8 cellular contexts compared by ENCODE assay signal in genomic region chr17:29390856-29391631, GRCh38. TPM values are rescaled to one million over a fixed set of nuclear protein-coding genes. Genes with fewer than 3 reads are reported as not detected.
DNase-seq lines count a peak whose midpoint lies in the region; ATAC-seq and TF ChIP-seq lines count a peak whose summit lies in the region.

No MANE protein-coding gene starts in this region.

- H3K27me3 Mint-ChIP-seq in GM23338 (ENCODE audit: insufficient read depth, low read depth, poor library complexity) (peaks cover 8% of the 10 kb centered on the region), osteocyte (ENCODE audit: unreplicated experiment) (no peaks in the 10 kb centered on the region)
- no peaks in the 10 kb centered on the region for H3K27me3 Mint-ChIP-seq in activated T-helper 2 cell treated with anti-CD3 and anti-CD28 coated beads, Interferon-gamma antibody, Interleukin-2, Interleukin-4, amounts not matched to agents 10 μg/mL and 5 μg/mL and 100 μg/mL, durations not matched to agents 14 hours and 24 hours and 36 hours (ENCODE audit: low read depth)

- ATAC-seq in GM23338 (peak; percentile 74), Right ventricle myocardium superior (ENCODE audit: poor library complexity) (peak; percentile 33), HG03196 (IDR thresholded peaks at IDR 0.05; ENCODE audit: unreplicated experiment) (no peak)

- H3K79me2 ChIP-seq in GM23338 (replicated peaks; ENCODE audit: insufficient read depth), result peaks cover 53% of the 10 kb centered on the region

- DNase-seq in DMS114 treated with DMSO at 0.1 percent for 48 hours (lab: John Stamatoyannopoulos, UW; ENCODE audit: unreplicated experiment) (peak; percentile 43), GM23338 (ENCODE audit: low spot score) (peak; percentile 64), NCI-H526 treated with DMSO at 0.1 percent for 48 hours (lab: John Stamatoyannopoulos, UW) (peak; percentile 67), Right ventricle myocardium superior (no peak), osteocyte (ENCODE audit: extremely low spot score, unreplicated experiment) (no peak), NCI-H2107 (lab: John Stamatoyannopoulos, UW) (no peak)
- peak; percentile 10 for DNase-seq in activated T-helper 2 cell treated with anti-CD3 and anti-CD28 coated beads, Interferon-gamma antibody, Interleukin-2, Interleukin-4, amounts not matched to agents 10 μg/mL and 5 μg/mL and 100 μg/mL, durations not matched to agents 14 hours and 24 hours and 36 hours (ENCODE audit: low spot score)

- H3K27ac Mint-ChIP-seq in GM23338 (peak overlapping the region; percentile 48), osteocyte (ENCODE audit: unreplicated experiment) (peak overlapping the region; percentile 89)
- peak overlapping the region; percentile 89 for H3K27ac Mint-ChIP-seq in activated T-helper 2 cell treated with anti-CD3 and anti-CD28 coated beads, Interferon-gamma antibody, Interleukin-2, Interleukin-4, amounts not matched to agents 10 μg/mL and 5 μg/mL and 100 μg/mL, durations not matched to agents 14 hours and 24 hours and 36 hours

- no peaks in the 10 kb centered on the region for H3K27me3 ChIP-seq in GM23338 (ENCODE audit: insufficient read depth)

- TF ChIP-seq CTCF in GM23338 (conservative IDR thresholded peaks at IDR 0.05; ENCODE audit: low read depth in 2 of 2), result no peak
- no peak for TF ChIP-seq CTCF in osteocyte (IDR thresholded peaks at IDR 0.05)

- intact Hi-C loops in activated T-helper 2 cell treated with anti-CD3 and anti-CD28 coated beads, Interferon-gamma antibody, Interleukin-2, Interleukin-4, amounts not matched to agents 10 μg/mL and 5 μg/mL and 100 μg/mL, durations not matched to agents 14 hours and 24 hours and 36 hours (cut with micrococcal nuclease), result loop anchor here (5.0 kb wide), 2 partner anchors 99 to 176 kb away; partner anchors contain the start of genes ABHD15, NUFIP2 and TP53I13
- intact Hi-C loops in Right ventricle myocardium superior (cut with DNase I), result no loop called here

- peak overlapping the region; percentile 96 for H3K4me3 Mint-ChIP-seq in GM23338
- peak overlapping the region; percentile 96 for H3K4me3 Mint-ChIP-seq in activated T-helper 2 cell treated with anti-CD3 and anti-CD28 coated beads, Interferon-gamma antibody, Interleukin-2, Interleukin-4, amounts not matched to agents 10 μg/mL and 5 μg/mL and 100 μg/mL, durations not matched to agents 14 hours and 24 hours and 36 hours (ENCODE audit: low read depth)
- peak overlapping the region; percentile 95 for H3K4me3 Mint-ChIP-seq in osteocyte (ENCODE audit: unreplicated experiment)

- H3K4me1 Mint-ChIP-seq in GM23338, result peaks cover 22% of the 10 kb centered on the region
- peaks cover 28% of the 10 kb centered on the region for H3K4me1 Mint-ChIP-seq in activated T-helper 2 cell treated with anti-CD3 and anti-CD28 coated beads, Interferon-gamma antibody, Interleukin-2, Interleukin-4, amounts not matched to agents 10 μg/mL and 5 μg/mL and 100 μg/mL, durations not matched to agents 14 hours and 24 hours and 36 hours (ENCODE audit: low read depth)
- peaks cover 40% of the 10 kb centered on the region for H3K4me1 Mint-ChIP-seq in osteocyte (ENCODE audit: unreplicated experiment)

- peaks cover 17% of the 10 kb centered on the region for H4K20me1 ChIP-seq in GM23338 (replicated peaks; ENCODE audit: insufficient read depth)

- no peaks in the 10 kb centered on the region for H3K36me3 ChIP-seq in GM23338 (ENCODE audit: insufficient read depth)

- H3K9me3 Mint-ChIP-seq in GM23338 (no peaks in the 10 kb centered on the region; the same call in 2 of the 3 replicates), osteocyte (ENCODE audit: unreplicated experiment) (no peaks in the 10 kb centered on the region)
- no peaks in the 10 kb centered on the region for H3K9me3 Mint-ChIP-seq in activated T-helper 2 cell treated with anti-CD3 and anti-CD28 coated beads, Interferon-gamma antibody, Interleukin-2, Interleukin-4, amounts not matched to agents 10 μg/mL and 5 μg/mL and 100 μg/mL, durations not matched to agents 14 hours and 24 hours and 36 hours

- no peaks in the 10 kb centered on the region for H3K9me2 ChIP-seq in GM23338 (ENCODE audit: insufficient read depth)

- H3F3A ChIP-seq in GM23338 (replicated peaks; ENCODE audit: low read depth), result no peaks in the 10 kb centered on the region

- peak overlapping the region; percentile 94 for H3K4me2 ChIP-seq in GM23338

- H2AFZ ChIP-seq in GM23338, result no peak overlapping the region

- peak overlapping the region; percentile 88 for H3K27ac ChIP-seq in GM23338 (ENCODE audit: low read depth)

- H3K4me3 ChIP-seq in GM23338, result peak overlapping the region; percentile 89

- H3K36me3 Mint-ChIP-seq in GM23338 (ENCODE audit: low read depth), result peaks cover 6% of the 10 kb centered on the region; the same call in 2 of the 3 replicates
- H3K36me3 Mint-ChIP-seq in activated T-helper 2 cell treated with anti-CD3 and anti-CD28 coated beads, Interferon-gamma antibody, Interleukin-2, Interleukin-4, amounts not matched to agents 10 μg/mL and 5 μg/mL and 100 μg/mL, durations not matched to agents 14 hours and 24 hours and 36 hours (ENCODE audit: low read depth), result peaks cover 22% of the 10 kb centered on the region
- peaks cover 5% of the 10 kb centered on the region for H3K36me3 Mint-ChIP-seq in osteocyte (ENCODE audit: unreplicated experiment)

- peaks cover 14% of the 10 kb centered on the region for H3K4me1 ChIP-seq in GM23338 (ENCODE audit: insufficient read depth)

TF ChIP-seq in GM23338, 12 proteins besides CTCF, POLR2A, EP300 and RAD21:
- TF ChIP-seq POLR2AphosphoS5 (IDR thresholded peaks at IDR 0.05; ENCODE audit: low read depth), result peak; percentile 60
- no peak for TF ChIP-seq ZNF331 (CRISPR knock-in tag; IDR thresholded peaks at IDR 0.05; ENCODE audit: low read depth)
- TF ChIP-seq STAT1 (IDR thresholded peaks at IDR 0.05; ENCODE audit: unreplicated experiment), result no peak
- TF ChIP-seq, protein P1, sequence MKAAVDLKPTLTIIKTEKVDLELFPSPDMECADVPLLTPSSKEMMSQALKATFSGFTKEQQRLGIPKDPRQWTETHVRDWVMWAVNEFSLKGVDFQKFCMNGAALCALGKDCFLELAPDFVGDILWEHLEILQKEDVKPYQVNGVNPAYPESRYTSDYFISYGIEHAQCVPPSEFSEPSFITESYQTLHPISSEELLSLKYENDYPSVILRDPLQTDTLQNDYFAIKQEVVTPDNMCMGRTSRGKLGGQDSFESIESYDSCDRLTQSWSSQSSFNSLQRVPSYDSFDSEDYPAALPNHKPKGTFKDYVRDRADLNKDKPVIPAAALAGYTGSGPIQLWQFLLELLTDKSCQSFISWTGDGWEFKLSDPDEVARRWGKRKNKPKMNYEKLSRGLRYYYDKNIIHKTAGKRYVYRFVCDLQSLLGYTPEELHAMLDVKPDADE (IDR thresholded peaks at IDR 0.05), result no peak
- no peak for TF ChIP-seq JUNB (IDR thresholded peaks at IDR 0.05; ENCODE audit: unreplicated experiment)
TF ChIP-seq in GM23338: peak in this region for 1.

RNA-seq across cellular contexts. Expression of gene TAOK1, which starts 0.9 kb away (rescaled TPM):
- 63.3 and 69.8 TPM in 2 replicates for total RNA-seq in GM23338 (2014; rRNA removed; shearing (Covaris generic))
- polyA plus RNA-seq in GM23338 (2016; fragmentation: Nextera tagmentation; extraction: Ambion mirVana), result 18.2 and 19.4 TPM in 2 replicates
- total RNA-seq in activated T-helper 2 cell treated with anti-CD3 and anti-CD28 coated beads, Interferon-gamma antibody, Interleukin-2, Interleukin-4, amounts not matched to agents 10 μg/mL and 5 μg/mL and 100 μg/mL, durations not matched to agents 14 hours and 24 hours and 36 hours, result 41.9 and 47.9 TPM in 2 replicates
- total RNA-seq in Right ventricle myocardium superior (48.6 TPM), osteocyte (79.7 and 81.1 TPM in 2 replicates)

Comparison
In these comparisons a context has a peak if more than half of its experiments do, and no peak if none do; other contexts are left out.
1. DNase-seq: peak in DMS114 treated with DMSO at 0.1 percent for 48 hours (single experiment), GM23338 (single experiment), NCI-H526 treated with DMSO at 0.1 percent for 48 hours (single experiment) and activated T-helper 2 cell treated with anti-CD3 and anti-CD28 coated beads, Interferon-gamma antibody, Interleukin-2, Interleukin-4, amounts not matched to agents 10 μg/mL and 5 μg/mL and 100 μg/mL, durations not matched to agents 14 hours and 24 hours and 36 hours (single experiment); none in Right ventricle myocardium superior (single experiment), osteocyte (single experiment) and NCI-H2107 (single experiment).
2. Peak in every context shown above with its lines, with median percentiles within 50 percentile points of each other: H3K27ac Mint-ChIP-seq and H3K4me3 Mint-ChIP-seq.